1 cellular context compared by ENCODE assay signal in the genomic region with DNA sequence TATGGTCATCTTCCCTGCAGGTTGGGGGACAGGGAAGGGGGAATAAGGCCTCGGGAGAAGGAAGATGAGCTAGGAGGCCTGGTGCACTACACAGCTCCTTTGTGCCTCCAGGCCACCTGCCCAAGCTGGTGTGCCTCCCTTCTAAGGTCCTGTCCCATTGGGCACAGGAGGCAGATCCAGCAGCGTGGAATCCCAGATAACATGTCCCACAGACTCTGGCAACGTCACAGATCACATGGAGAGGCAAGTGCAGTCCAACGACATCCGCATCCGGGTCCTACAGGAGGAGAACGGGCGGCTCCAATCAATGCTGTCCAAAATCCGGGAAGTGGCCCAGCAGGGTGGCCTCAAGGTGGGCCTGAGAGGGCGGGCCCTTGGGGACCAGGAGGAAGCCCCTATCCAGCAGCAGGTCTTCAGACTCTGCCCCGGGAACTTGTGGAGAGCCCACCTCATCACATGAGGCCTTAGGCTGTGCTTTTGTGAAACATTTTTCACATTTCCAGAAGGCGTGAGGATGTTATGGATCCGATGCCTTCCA.
TF ChIP-seq lines count a peak whose summit lies in the region.

No MANE protein-coding gene starts in this region.

TF ChIP-seq in WTC11, 78 proteins besides CTCF, POLR2A, EP300 and RAD21:
- TF ChIP-seq E2F5 (CRISPR knock-in tag; IDR thresholded peaks at IDR 0.05) (no peak), FOXP4 (CRISPR knock-in tag; IDR thresholded peaks at IDR 0.05) (no peak), TEAD1 (CRISPR knock-in tag; IDR thresholded peaks at IDR 0.05) (no peak), FOXK1 (CRISPR knock-in tag; IDR thresholded peaks at IDR 0.05) (no peak), ZNF396 (CRISPR knock-in tag; IDR thresholded peaks at IDR 0.05; ENCODE audit: borderline replicate concordance) (no peak)
- TF ChIP-seq, protein P1, sequence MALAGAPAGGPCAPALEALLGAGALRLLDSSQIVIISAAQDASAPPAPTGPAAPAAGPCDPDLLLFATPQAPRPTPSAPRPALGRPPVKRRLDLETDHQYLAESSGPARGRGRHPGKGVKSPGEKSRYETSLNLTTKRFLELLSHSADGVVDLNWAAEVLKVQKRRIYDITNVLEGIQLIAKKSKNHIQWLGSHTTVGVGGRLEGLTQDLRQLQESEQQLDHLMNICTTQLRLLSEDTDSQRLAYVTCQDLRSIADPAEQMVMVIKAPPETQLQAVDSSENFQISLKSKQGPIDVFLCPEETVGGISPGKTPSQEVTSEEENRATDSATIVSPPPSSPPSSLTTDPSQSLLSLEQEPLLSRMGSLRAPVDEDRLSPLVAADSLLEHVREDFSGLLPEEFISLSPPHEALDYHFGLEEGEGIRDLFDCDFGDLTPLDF (CRISPR knock-in tag; IDR thresholded peaks at IDR 0.05), result no peak
